In the genomic region with DNA sequence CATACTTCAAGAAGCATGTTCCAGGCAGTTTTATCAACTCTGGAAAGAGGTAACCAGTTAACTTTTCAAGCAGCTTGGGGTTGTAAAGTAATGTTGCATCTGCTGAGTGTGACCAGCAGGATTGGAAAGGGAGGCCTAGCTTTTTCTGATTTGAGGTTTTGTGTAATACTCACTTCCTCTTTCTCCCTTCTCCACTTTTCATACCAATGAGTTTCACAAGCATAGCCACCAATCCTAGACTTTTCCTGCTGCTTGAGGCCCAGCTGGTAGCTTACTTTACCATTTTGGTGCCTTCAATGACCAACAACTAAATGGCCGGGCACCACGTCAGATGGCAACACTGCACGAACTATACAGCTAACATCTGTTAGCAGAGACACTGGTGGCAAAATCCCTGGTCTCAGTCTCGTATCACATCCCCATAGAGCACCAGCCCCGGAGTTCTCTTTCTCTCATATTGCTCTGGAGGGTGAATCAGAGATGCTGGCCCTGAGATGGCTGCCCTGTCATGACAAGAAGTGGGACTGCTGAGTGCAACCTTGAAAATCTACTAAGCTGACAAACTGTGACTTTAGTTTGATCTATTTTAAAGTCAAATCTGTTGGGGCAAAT, we compare ENCODE assay signal across 1 cellular context.
TF ChIP-seq lines count a peak whose summit lies in the region.

No MANE protein-coding gene starts in this region.

TF ChIP-seq in GM23338, 12 proteins besides CTCF, POLR2A, EP300 and RAD21 (continued from another document):
- TF ChIP-seq, protein P1, sequence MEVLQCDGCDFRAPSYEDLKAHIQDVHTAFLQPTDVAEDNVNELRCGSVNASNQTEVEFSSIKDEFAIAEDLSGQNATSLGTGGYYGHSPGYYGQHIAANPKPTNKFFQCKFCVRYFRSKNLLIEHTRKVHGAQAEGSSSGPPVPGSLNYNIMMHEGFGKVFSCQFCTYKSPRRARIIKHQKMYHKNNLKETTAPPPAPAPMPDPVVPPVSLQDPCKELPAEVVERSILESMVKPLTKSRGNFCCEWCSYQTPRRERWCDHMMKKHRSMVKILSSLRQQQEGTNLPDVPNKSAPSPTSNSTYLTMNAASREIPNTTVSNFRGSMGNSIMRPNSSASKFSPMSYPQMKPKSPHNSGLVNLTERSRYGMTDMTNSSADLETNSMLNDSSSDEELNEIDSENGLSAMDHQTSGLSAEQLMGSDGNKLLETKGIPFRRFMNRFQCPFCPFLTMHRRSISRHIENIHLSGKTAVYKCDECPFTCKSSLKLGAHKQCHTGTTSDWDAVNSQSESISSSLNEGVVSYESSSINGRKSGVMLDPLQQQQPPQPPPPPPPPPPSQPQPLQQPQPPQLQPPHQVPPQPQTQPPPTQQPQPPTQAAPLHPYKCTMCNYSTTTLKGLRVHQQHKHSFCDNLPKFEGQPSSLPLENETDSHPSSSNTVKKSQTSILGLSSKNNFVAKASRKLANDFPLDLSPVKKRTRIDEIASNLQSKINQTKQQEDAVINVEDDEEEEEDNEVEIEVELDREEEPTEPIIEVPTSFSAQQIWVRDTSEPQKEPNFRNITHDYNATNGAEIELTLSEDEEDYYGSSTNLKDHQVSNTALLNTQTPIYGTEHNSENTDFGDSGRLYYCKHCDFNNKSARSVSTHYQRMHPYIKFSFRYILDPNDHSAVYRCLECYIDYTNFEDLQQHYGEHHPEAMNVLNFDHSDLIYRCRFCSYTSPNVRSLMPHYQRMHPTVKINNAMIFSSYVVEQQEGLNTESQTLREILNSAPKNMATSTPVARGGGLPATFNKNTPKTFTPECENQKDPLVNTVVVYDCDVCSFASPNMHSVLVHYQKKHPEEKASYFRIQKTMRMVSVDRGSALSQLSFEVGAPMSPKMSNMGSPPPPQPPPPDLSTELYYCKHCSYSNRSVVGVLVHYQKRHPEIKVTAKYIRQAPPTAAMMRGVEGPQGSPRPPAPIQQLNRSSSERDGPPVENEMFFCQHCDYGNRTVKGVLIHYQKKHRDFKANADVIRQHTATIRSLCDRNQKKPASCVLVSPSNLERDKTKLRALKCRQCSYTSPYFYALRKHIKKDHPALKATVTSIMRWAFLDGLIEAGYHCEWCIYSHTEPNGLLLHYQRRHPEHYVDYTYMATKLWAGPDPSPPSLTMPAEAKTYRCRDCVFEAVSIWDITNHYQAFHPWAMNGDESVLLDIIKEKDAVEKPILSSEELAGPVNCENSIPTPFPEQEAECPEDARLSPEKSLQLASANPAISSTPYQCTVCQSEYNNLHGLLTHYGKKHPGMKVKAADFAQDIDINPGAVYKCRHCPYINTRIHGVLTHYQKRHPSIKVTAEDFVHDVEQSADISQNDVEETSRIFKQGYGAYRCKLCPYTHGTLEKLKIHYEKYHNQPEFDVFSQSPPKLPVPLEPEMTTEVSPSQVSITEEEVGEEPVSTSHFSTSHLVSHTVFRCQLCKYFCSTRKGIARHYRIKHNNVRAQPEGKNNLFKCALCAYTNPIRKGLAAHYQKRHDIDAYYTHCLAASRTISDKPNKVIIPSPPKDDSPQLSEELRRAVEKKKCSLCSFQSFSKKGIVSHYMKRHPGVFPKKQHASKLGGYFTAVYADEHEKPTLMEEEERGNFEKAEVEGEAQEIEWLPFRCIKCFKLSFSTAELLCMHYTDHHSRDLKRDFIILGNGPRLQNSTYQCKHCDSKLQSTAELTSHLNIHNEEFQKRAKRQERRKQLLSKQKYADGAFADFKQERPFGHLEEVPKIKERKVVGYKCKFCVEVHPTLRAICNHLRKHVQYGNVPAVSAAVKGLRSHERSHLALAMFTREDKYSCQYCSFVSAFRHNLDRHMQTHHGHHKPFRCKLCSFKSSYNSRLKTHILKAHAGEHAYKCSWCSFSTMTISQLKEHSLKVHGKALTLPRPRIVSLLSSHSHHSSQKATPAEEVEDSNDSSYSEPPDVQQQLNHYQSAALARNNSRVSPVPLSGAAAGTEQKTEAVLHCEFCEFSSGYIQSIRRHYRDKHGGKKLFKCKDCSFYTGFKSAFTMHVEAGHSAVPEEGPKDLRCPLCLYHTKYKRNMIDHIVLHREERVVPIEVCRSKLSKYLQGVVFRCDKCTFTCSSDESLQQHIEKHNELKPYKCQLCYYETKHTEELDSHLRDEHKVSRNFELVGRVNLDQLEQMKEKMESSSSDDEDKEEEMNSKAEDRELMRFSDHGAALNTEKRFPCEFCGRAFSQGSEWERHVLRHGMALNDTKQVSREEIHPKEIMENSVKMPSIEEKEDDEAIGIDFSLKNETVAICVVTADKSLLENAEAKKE (CRISPR knock-in tag; IDR thresholded peaks at IDR 0.05): no peak
